In the genomic region with DNA sequence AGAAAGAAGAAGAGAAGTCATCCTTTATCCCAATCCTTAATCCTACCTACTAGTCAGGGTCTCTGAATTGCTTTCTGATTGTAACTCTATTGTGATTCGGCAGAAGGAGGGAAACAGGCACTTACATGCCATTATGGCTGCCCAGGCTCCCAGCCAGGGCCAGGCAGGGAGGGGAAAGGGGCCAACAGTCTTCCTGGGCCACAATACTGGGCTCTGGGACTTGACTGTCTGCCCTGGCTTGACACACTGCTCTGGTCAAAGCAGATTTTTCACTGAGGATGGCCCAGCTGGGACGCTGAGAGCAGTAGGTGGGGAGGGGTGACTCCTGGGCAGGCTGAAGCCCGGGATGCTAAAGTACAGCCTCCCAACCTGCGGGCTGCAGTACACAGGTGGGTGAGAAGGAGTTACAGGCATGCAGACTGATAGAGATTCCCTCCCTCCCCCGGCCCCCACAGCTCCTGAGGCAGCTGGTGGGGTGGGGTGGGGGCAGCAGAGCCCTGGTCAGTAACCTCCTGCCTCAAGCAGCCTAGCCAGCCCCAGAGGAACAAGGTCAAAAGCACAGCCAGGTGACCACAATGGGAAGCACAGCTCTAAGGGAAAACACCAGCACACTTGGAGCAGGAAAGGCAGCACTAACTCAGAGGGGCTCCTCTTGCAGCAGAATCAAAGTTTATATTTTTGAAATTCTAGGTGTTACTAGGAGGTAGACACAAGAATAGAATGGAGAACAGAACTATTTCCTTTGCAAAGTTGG, we compare ENCODE assay signal across 13 cellular contexts. TPM values are rescaled to one million over a fixed set of nuclear protein-coding genes. Genes with fewer than 3 reads are reported as not detected.
DNase-seq lines count a peak whose midpoint lies in the region; TF ChIP-seq lines count a peak whose summit lies in the region.
"Had no signal": no experiment of that assay in that cellular context is flagged by ENCODE, and none has a peak within 500 bp of the region (broad histone marks: within the 10 kb centered on the region; RNA-seq: fewer than 3 reads in every experiment).

No MANE protein-coding gene starts in this region.

- DNase-seq in NCI-H1092 (lab: John Stamatoyannopoulos, UW) (peak; percentile 16), NCI-H446 (lab: John Stamatoyannopoulos, UW) (peak; percentile 43 to 71), cerebellum (ENCODE audit: low spot score) (peak; percentile 86), pons (ENCODE audit: low spot score) (peak; percentile 34), progenitor cell of endocrine pancreas (ENCODE audit: low spot score, unreplicated experiment) (no peak), uterus (no peak)
- no peak for DNase-seq in activated naive CD4-positive, alpha-beta T cell (lab: John Stamatoyannopoulos, UW)
- DNase-seq: Caco-2; CD4-positive, CD25-positive, alpha-beta regulatory T cell; NCI-H146; NCI-H345; NCI-H69 had no signal

- H3K27ac ChIP-seq in uterus, result no peak overlapping the region
- H3K27ac ChIP-seq: HL-60 had no signal

- no peaks in the 10 kb centered on the region for H3K27me3 ChIP-seq in uterus

- no peaks in the 10 kb centered on the region for H3K4me1 ChIP-seq in uterus
- H3K4me1 ChIP-seq: Caco-2 had no signal

- no peak overlapping the region for H3K4me3 ChIP-seq in uterus

- no peaks in the 10 kb centered on the region for H3K9me3 Mint-ChIP-seq in progenitor cell of endocrine pancreas (ENCODE audit: low read depth)
- H3K9me3 Mint-ChIP-seq: CD4-positive, CD25-positive, alpha-beta regulatory T cell had no signal

- H3K9me3 ChIP-seq in uterus, result no peaks in the 10 kb centered on the region
- H3K9me3 ChIP-seq: Caco-2 had no signal

- no peak for TF ChIP-seq POLR2A in uterus (IDR thresholded peaks at IDR 0.05)

- H3K36me3 ChIP-seq in uterus, result no peaks in the 10 kb centered on the region

- peaks cover 2% of the 10 kb centered on the region for H3K4me1 Mint-ChIP-seq in progenitor cell of endocrine pancreas (ENCODE audit: low read depth)
- H3K4me1 Mint-ChIP-seq: CD4-positive, CD25-positive, alpha-beta regulatory T cell had no signal

- intact Hi-C loops in uterus (cut with DNase I; ENCODE audit: low total_unique reads), result no loop called here

- TF ChIP-seq CTCF in progenitor cell of endocrine pancreas (IDR thresholded peaks at IDR 0.05; ENCODE audit: unreplicated experiment) (no peak), uterus (IDR thresholded peaks at IDR 0.05) (no peak)

- H3K27ac Mint-ChIP-seq in progenitor cell of endocrine pancreas, result no peak overlapping the region
- H3K27ac Mint-ChIP-seq: CD4-positive, CD25-positive, alpha-beta regulatory T cell had no signal

- no peak overlapping the region for H3K4me3 Mint-ChIP-seq in progenitor cell of endocrine pancreas (ENCODE audit: low read depth)
- H3K4me3 Mint-ChIP-seq: CD4-positive, CD25-positive, alpha-beta regulatory T cell had no signal

- no peaks in the 10 kb centered on the region for H3K36me3 Mint-ChIP-seq in progenitor cell of endocrine pancreas (ENCODE audit: insufficient read depth)
- H3K36me3 Mint-ChIP-seq: CD4-positive, CD25-positive, alpha-beta regulatory T cell had no signal

- H3K27me3 Mint-ChIP-seq in progenitor cell of endocrine pancreas, result peaks cover 32% of the 10 kb centered on the region

RNA-seq across cellular contexts. Expression of gene KCND3, which starts 25.3 kb away (rescaled TPM):
- 34.1 TPM for total RNA-seq in cerebellum
- total RNA-seq in progenitor cell of endocrine pancreas, result 0.75 and 0.81 TPM in 2 replicates
- total RNA-seq in uterus, result 10 to 100 TPM in 1 of 4 donors, 1 to 10 TPM in 3; 5.0 to 13.5 (median 7.2) TPM

Comparison
In these comparisons a context has a peak if more than half of its experiments do, and no peak if none do; other contexts are left out.
1. DNase-seq: peak in NCI-H1092 (single experiment), NCI-H446 (2 of 2), cerebellum (single experiment) and pons (single experiment); none in progenitor cell of endocrine pancreas (single experiment), activated naive CD4-positive, alpha-beta T cell (0 of 4) and uterus (0 of 2).